Comparison of ENCODE assay signal across 32 cellular contexts in genomic region chr2:128406629-128407252, GRCh38.
A peak's percentile ranks its signal among the peaks of the same experiment; 100 is the strongest.
DNase-seq lines count a peak whose midpoint lies in the region; ATAC-seq and TF ChIP-seq lines count a peak whose summit lies in the region.
"Had no signal": no experiment of that assay in that cellular context is flagged by ENCODE, and none has a peak within 500 bp of the region (broad histone marks: within the 10 kb centered on the region; RNA-seq: fewer than 3 reads in every experiment).

No MANE protein-coding gene starts in this region.

- intact Hi-C loops in activated CD4-positive, alpha-beta memory T cell treated with anti-CD3 and anti-CD28 coated beads for 36 hours (cut with micrococcal nuclease): no loop called here
- intact Hi-C loops in body of pancreas (cut with DNase I) (no loop called here), stomach (cut with DNase I; ENCODE audit: low total_unique reads) (no loop called here), Calu3 (cut with micrococcal nuclease; ENCODE audit: unreplicated experiment) (no loop called here)

- no peaks in the 10 kb centered on the region for H3K9me3 ChIP-seq in body of pancreas
- H3K9me3 ChIP-seq in stomach: no peaks in the 10 kb centered on the region
- H3K9me3 ChIP-seq: breast epithelium, gastroesophageal sphincter, lower lobe of right lung, MG63, mucosa of descending colon, ovary, vagina had no signal

- H3K9me3 Mint-ChIP-seq in activated CD4-positive, alpha-beta memory T cell treated with anti-CD3 and anti-CD28 coated beads, Interleukin-2, amount 10 ng/mL, durations not matched to agents 7 days and 5 days: no peaks in the 10 kb centered on the region
- no peaks in the 10 kb centered on the region for H3K9me3 Mint-ChIP-seq in activated CD4-positive, alpha-beta memory T cell treated with anti-CD3 and anti-CD28 coated beads for 36 hours
- H3K9me3 Mint-ChIP-seq in Calu3 (ENCODE audit: low read depth, unreplicated experiment): no peaks in the 10 kb centered on the region
- H3K9me3 Mint-ChIP-seq: activated CD4-positive, alpha-beta T cell treated with anti-CD3 and anti-CD28 coated beads, Interleukin-2, amount 10 ng/mL, durations not matched to agents 7 days and 5 days; activated naive CD4-positive, alpha-beta T cell treated with anti-CD3 and anti-CD28 coated beads, Interleukin-2, amount 10 ng/mL, durations not matched to agents 7 days and 5 days; natural killer cell treated with Interleukin-12 subunit alpha and Interleukin-12 subunit beta and Interleukin-15 and Interleukin-18, amount 100 ng/mL, for 72 hours had no signal

- no peaks in the 10 kb centered on the region for H3K27me3 ChIP-seq in body of pancreas
- H3K27me3 ChIP-seq in stomach: peaks cover 0 to 5% (median 0%) of the 10 kb centered on the region in 3 donors
- H3K27me3 ChIP-seq: breast epithelium, gastroesophageal sphincter, MG63, ovary, vagina had no signal

- no peaks in the 10 kb centered on the region for H3K36me3 Mint-ChIP-seq in activated CD4-positive, alpha-beta memory T cell treated with anti-CD3 and anti-CD28 coated beads, Interleukin-2, amount 10 ng/mL, durations not matched to agents 7 days and 5 days (ENCODE audit: low read depth)
- no peaks in the 10 kb centered on the region for H3K36me3 Mint-ChIP-seq in activated CD4-positive, alpha-beta memory T cell treated with anti-CD3 and anti-CD28 coated beads for 36 hours
- H3K36me3 Mint-ChIP-seq in Calu3 (ENCODE audit: insufficient read depth, unreplicated experiment): no peaks in the 10 kb centered on the region
- H3K36me3 Mint-ChIP-seq: activated naive CD4-positive, alpha-beta T cell treated with anti-CD3 and anti-CD28 coated beads, Interleukin-2, amount 10 ng/mL, durations not matched to agents 7 days and 5 days; CD4-positive, CD25-positive, alpha-beta regulatory T cell; natural killer cell treated with Interleukin-12 subunit alpha and Interleukin-12 subunit beta and Interleukin-15 and Interleukin-18, amount 100 ng/mL, for 72 hours had no signal

- CTCF ChIA-PET in activated CD4-positive, alpha-beta memory T cell treated with anti-CD3 and anti-CD28 coated beads, Interleukin-2, amount 10 ng/mL, durations not matched to agents 7 days and 5 days (lab: Charles Lee): no interaction called here
- CTCF ChIA-PET in activated CD4-positive, alpha-beta memory T cell treated with anti-CD3 and anti-CD28 coated beads for 36 hours (lab: Charles Lee): no interaction called here
- CTCF ChIA-PET in Calu3 (lab: Charles Lee): interaction anchor here (0.8 kb wide), 1 partner anchor 215 kb away, joined by 3 read pairs; no protein-coding TSS in a partner anchor

- H3K27ac ChIP-seq in body of pancreas (peak overlapping the region in 3 of 4 donors; percentile 48 to 78 (median 65)), stomach (no peak overlapping the region)
- H3K27ac ChIP-seq: breast epithelium, gastroesophageal sphincter, lower lobe of right lung, ovary, vagina had no signal

- TF ChIP-seq EP300 in stomach (IDR thresholded peaks at IDR 0.05): no peak

- H3K4me3 ChIP-seq in body of pancreas (no peak overlapping the region), stomach (no peak overlapping the region)
- H3K4me3 ChIP-seq: breast epithelium, gastroesophageal sphincter, lower lobe of right lung, MG63, mucosa of descending colon, ovary, vagina had no signal

- BruUV-seq in Calu3 (replicated peaks; lab: Mats Ljungman, UMichigan): no TSS peak

- no peak overlapping the region for H3K27ac Mint-ChIP-seq in activated CD4-positive, alpha-beta memory T cell treated with anti-CD3 and anti-CD28 coated beads, Interleukin-2, amount 10 ng/mL, durations not matched to agents 7 days and 5 days
- no peak overlapping the region for H3K27ac Mint-ChIP-seq in activated CD4-positive, alpha-beta memory T cell treated with anti-CD3 and anti-CD28 coated beads for 36 hours
- no peak overlapping the region for H3K27ac Mint-ChIP-seq in Calu3 (ENCODE audit: unreplicated experiment)
- H3K27ac Mint-ChIP-seq: activated CD4-positive, alpha-beta T cell treated with anti-CD3 and anti-CD28 coated beads, Interleukin-2, amount 10 ng/mL, durations not matched to agents 7 days and 5 days; activated naive CD4-positive, alpha-beta T cell treated with anti-CD3 and anti-CD28 coated beads, Interleukin-2, amount 10 ng/mL, durations not matched to agents 7 days and 5 days; CD4-positive, CD25-positive, alpha-beta regulatory T cell; natural killer cell treated with Interleukin-12 subunit alpha and Interleukin-12 subunit beta and Interleukin-15 and Interleukin-18, amount 100 ng/mL, for 72 hours had no signal

- POLR2A ChIA-PET in activated CD4-positive, alpha-beta memory T cell treated with anti-CD3 and anti-CD28 coated beads, Interleukin-2, amount 10 ng/mL, durations not matched to agents 7 days and 5 days (lab: Charles Lee): no interaction called here
- POLR2A ChIA-PET in activated CD4-positive, alpha-beta memory T cell treated with anti-CD3 and anti-CD28 coated beads for 36 hours (lab: Charles Lee): no interaction called here

- peak; percentile 1 for DNase-seq in activated CD4-positive, alpha-beta memory T cell treated with anti-CD3 and anti-CD28 coated beads, Interleukin-2, amount 10 ng/mL, durations not matched to agents 7 days and 5 days
- no peak for DNase-seq in activated CD4-positive, alpha-beta memory T cell treated with anti-CD3 and anti-CD28 coated beads for 36 hours
- DNase-seq in body of pancreas: peak in 3 of 4 donors; percentile 35 to 55 (median 50)
- peak; percentile 60 for DNase-seq in mucosa of gallbladder (ENCODE audit: low spot score)
- DNase-seq in stomach: peak; percentile 25
- DNase-seq in Calu3: no peak
- DNase-seq in cortex of kidney (lab: John Stamatoyannopoulos, UW): no peak
- DNase-seq: activated CD4-positive, alpha-beta T cell treated with anti-CD3 and anti-CD28 coated beads, Interleukin-2, amount 10 ng/mL, durations not matched to agents 7 days and 5 days; activated naive CD4-positive, alpha-beta T cell treated with anti-CD3 and anti-CD28 coated beads, Interleukin-2, amount 10 ng/mL, durations not matched to agents 7 days and 5 days; CD4-positive, CD25-positive, alpha-beta regulatory T cell; effector CD4-positive, alpha-beta T cell; EL; GOT3; KBM-7; kidney glomerular epithelial cell; lower lobe of right lung; MG63; NCI-H1436 treated with DMSO at 0.1 percent for 48 hours; NCI-H2081 treated with DMSO at 0.1 percent for 48 hours; NCI-H446; NCI-H748 treated with DMSO at 0.1 percent for 48 hours; ovary; retina; small intestine; stimulated activated naive CD4-positive, alpha-beta T cell treated with Interleukin-2 at 50 U/mL for 16 hours; T1000 had no signal

- ATAC-seq in body of pancreas (peak; percentile 72), HG03520 (IDR thresholded peaks at IDR 0.05; ENCODE audit: unreplicated experiment) (no peak)
- ATAC-seq: gastroesophageal sphincter, lower lobe of right lung, mucosa of descending colon had no signal

- 32 to 61% methylated on average over 7 to 10 of the region's 10 CpGs for WGBS in body of pancreas, 2 donors
- WGBS in stomach, 5 donors: 38 to 69% (median 52%) methylated on average over 8 to 10 of the region's 10 CpGs

- TF ChIP-seq POLR2A in body of pancreas (IDR thresholded peaks at IDR 0.05) (no peak), stomach (IDR thresholded peaks at IDR 0.05) (no peak)

- H3K27me3 Mint-ChIP-seq in activated CD4-positive, alpha-beta memory T cell treated with anti-CD3 and anti-CD28 coated beads, Interleukin-2, amount 10 ng/mL, durations not matched to agents 7 days and 5 days: peaks cover 5% of the 10 kb centered on the region
- H3K27me3 Mint-ChIP-seq in activated CD4-positive, alpha-beta memory T cell treated with anti-CD3 and anti-CD28 coated beads for 36 hours: peaks cover 10% of the 10 kb centered on the region
- H3K27me3 Mint-ChIP-seq in Calu3 (ENCODE audit: unreplicated experiment): no peaks in the 10 kb centered on the region
- H3K27me3 Mint-ChIP-seq: CD4-positive, CD25-positive, alpha-beta regulatory T cell had no signal

- no peaks in the 10 kb centered on the region for H3K36me3 ChIP-seq in body of pancreas (replicated peaks in 1 of 2; ENCODE audit: insufficient read depth in 1 of 2, low read depth in 2 of 2)
- H3K36me3 ChIP-seq in stomach: no peaks in the 10 kb centered on the region
- H3K36me3 ChIP-seq: breast epithelium, gastroesophageal sphincter, lower lobe of right lung, MG63, ovary, vagina had no signal

- no peaks in the 10 kb centered on the region for H3K4me1 Mint-ChIP-seq in activated CD4-positive, alpha-beta memory T cell treated with anti-CD3 and anti-CD28 coated beads, Interleukin-2, amount 10 ng/mL, durations not matched to agents 7 days and 5 days
- no peaks in the 10 kb centered on the region for H3K4me1 Mint-ChIP-seq in activated CD4-positive, alpha-beta memory T cell treated with anti-CD3 and anti-CD28 coated beads for 36 hours (ENCODE audit: low read depth)
- no peaks in the 10 kb centered on the region for H3K4me1 Mint-ChIP-seq in Calu3 (ENCODE audit: low read depth, unreplicated experiment)
- H3K4me1 Mint-ChIP-seq: activated CD4-positive, alpha-beta T cell treated with anti-CD3 and anti-CD28 coated beads, Interleukin-2, amount 10 ng/mL, durations not matched to agents 7 days and 5 days; activated naive CD4-positive, alpha-beta T cell treated with anti-CD3 and anti-CD28 coated beads, Interleukin-2, amount 10 ng/mL, durations not matched to agents 7 days and 5 days; CD4-positive, CD25-positive, alpha-beta regulatory T cell had no signal

- peaks cover 26% of the 10 kb centered on the region for H3K4me1 ChIP-seq in body of pancreas
- H3K4me1 ChIP-seq in stomach: no peaks in the 10 kb centered on the region
- H3K4me1 ChIP-seq: breast epithelium, gastroesophageal sphincter, lower lobe of right lung had no signal

- no peak overlapping the region for H3K4me3 Mint-ChIP-seq in activated CD4-positive, alpha-beta memory T cell treated with anti-CD3 and anti-CD28 coated beads, Interleukin-2, amount 10 ng/mL, durations not matched to agents 7 days and 5 days
- no peak overlapping the region for H3K4me3 Mint-ChIP-seq in activated CD4-positive, alpha-beta memory T cell treated with anti-CD3 and anti-CD28 coated beads for 36 hours
- no peak overlapping the region for H3K4me3 Mint-ChIP-seq in Calu3 (ENCODE audit: low read depth, unreplicated experiment)
- H3K4me3 Mint-ChIP-seq: activated CD4-positive, alpha-beta T cell treated with anti-CD3 and anti-CD28 coated beads, Interleukin-2, amount 10 ng/mL, durations not matched to agents 7 days and 5 days; activated naive CD4-positive, alpha-beta T cell treated with anti-CD3 and anti-CD28 coated beads, Interleukin-2, amount 10 ng/mL, durations not matched to agents 7 days and 5 days; CD4-positive, CD25-positive, alpha-beta regulatory T cell; natural killer cell treated with Interleukin-12 subunit alpha and Interleukin-12 subunit beta and Interleukin-15 and Interleukin-18, amount 100 ng/mL, for 72 hours had no signal

- TF ChIP-seq CTCF in body of pancreas (IDR thresholded peaks at IDR 0.05) (no peak), stomach (IDR thresholded peaks at IDR 0.05) (no peak), Calu3 (IDR thresholded peaks at IDR 0.05; ENCODE audit: unreplicated experiment) (no peak)

Comparison
In these comparisons a context has a peak if more than half of its experiments do, and no peak if none do; other contexts are left out.
1. DNase-seq: peak in activated CD4-positive, alpha-beta memory T cell treated with anti-CD3 and anti-CD28 coated beads, Interleukin-2, amount 10 ng/mL, durations not matched to agents 7 days and 5 days (single experiment), body of pancreas (3 of 4), mucosa of gallbladder (single experiment) and stomach (single experiment); none in activated CD4-positive, alpha-beta memory T cell treated with anti-CD3 and anti-CD28 coated beads for 36 hours (single experiment), Calu3 (single experiment) and cortex of kidney (single experiment).
2. H3K27ac ChIP-seq: peak in body of pancreas (3 of 4); none in stomach (0 of 5).